Comparison of ENCODE assay signal across 10 cellular contexts in the genomic region with DNA sequence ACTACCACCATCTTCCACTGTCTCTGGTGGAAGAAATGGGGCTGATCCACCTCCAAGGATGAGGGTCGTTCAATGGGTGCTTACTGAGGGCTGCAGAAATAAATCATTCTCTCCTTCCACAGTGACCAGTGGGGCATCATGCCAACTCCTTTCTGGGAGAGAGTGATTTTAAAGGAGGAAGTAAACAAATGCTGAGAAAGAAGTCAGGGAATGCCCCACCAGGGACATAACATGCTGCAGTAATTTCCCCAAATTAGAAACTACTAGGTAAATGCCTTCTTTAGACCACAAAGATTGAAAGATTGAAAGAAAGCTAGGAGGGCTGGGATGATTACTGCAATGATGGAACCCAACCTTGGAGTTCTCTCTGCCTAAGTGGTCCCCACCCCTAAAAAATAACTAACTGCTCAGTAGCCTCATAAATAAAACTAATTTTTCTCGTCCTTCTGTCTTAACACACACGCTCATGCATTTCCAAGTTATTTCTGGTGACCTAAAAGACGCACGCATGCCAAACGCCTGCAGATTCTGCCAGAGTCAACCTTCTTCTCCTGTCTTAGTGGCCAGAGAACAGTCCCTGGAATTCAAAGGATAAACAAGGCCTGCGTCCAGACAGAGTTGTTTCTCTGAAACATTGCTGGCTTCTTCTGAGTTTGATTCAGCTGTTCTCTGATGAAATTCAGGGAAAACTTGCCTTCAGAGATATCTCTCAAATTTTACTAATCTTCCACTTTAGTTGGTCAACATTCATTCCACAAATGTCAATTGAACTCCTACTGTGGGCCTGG.
DNase-seq lines count a peak whose midpoint lies in the region; ATAC-seq lines count a peak whose summit lies in the region.
"Had no signal": no experiment of that assay in that cellular context is flagged by ENCODE, and none has a peak within 500 bp of the region (broad histone marks: within the 10 kb centered on the region; RNA-seq: fewer than 3 reads in every experiment).

No MANE protein-coding gene starts in this region.

- in situ Hi-C loops in G401 (cut with HindIII; ENCODE audit: low sequenced_read_pairs) = no loop called here

- intact Hi-C loops in left cardiac atrium (cut with DNase I) = no loop called here

- DNase-seq in G401 (ENCODE audit: low spot score) (peak; percentile 47), amniotic stem cell (lab: John Stamatoyannopoulos, UW) (peak; percentile 26), left cardiac atrium (peak; percentile 76), skeletal muscle cell (ENCODE audit: low read depth) (peak; percentile 81), AML-193 (lab: John Stamatoyannopoulos, UW) (no peak)
- no peak for DNase-seq in stimulated activated CD4-positive, alpha-beta T cell treated with anti-CD3 and anti-CD28 coated beads, Interleukin-1b, Interleukin-23, amount 100 ng/mL, for 48 hours
- no peak for DNase-seq in activated CD4-positive, alpha-beta T cell treated with anti-CD3 and anti-CD28 coated beads, Interleukin-2, amount 50 U/mL, for 48 hours
- DNase-seq: COR-L47, WERI-Rb-1 had no signal

- no peak overlapping the region for H3K4me3 ChIP-seq in skeletal muscle cell (ENCODE audit: low read depth, low read length)

- ATAC-seq in left cardiac atrium (peak; percentile 84 to 89), GM21717 (IDR thresholded peaks at IDR 0.05; ENCODE audit: unreplicated experiment) (no peak)

Comparison
In these comparisons a context has a peak if more than half of its experiments do, and no peak if none do; other contexts are left out.
1. DNase-seq: peak in G401 (single experiment), amniotic stem cell (single experiment), left cardiac atrium (single experiment) and skeletal muscle cell (single experiment); none in stimulated activated CD4-positive, alpha-beta T cell treated with anti-CD3 and anti-CD28 coated beads, Interleukin-1b, Interleukin-23, amount 100 ng/mL, for 48 hours (single experiment), activated CD4-positive, alpha-beta T cell treated with anti-CD3 and anti-CD28 coated beads, Interleukin-2, amount 50 U/mL, for 48 hours (0 of 2) and AML-193 (0 of 2).